In genomic region chr5:5883562-5883961, GRCh38 we compare ENCODE assay signal across 27 cellular contexts.
DNase-seq lines count a peak whose midpoint lies in the region; ATAC-seq, FAIRE-seq and TF ChIP-seq lines count a peak whose summit lies in the region.
"Had no signal": no experiment of that assay in that cellular context is flagged by ENCODE, and none has a peak within 500 bp of the region (broad histone marks: within the 10 kb centered on the region; RNA-seq: fewer than 3 reads in every experiment).

No MANE protein-coding gene starts in this region.

- intact Hi-C loops in PC-3 (cut with micrococcal nuclease) (no loop called here), Right ventricle myocardium superior (cut with DNase I) (loop anchor here (5.0 to 10.0 kb wide), 2 partner anchors 386 to 691 kb away; no protein-coding TSS in a partner anchor)

- no peak overlapping the region for H3K4me3 ChIP-seq in PC-3 (ENCODE audit: low read length)
- H3K4me3 ChIP-seq in SJSA1 = no peak overlapping the region
- no peak overlapping the region for H3K4me3 ChIP-seq in neural progenitor cell
- H3K4me3 ChIP-seq: BLaER1, GM12878 had no signal

- H3K4me2 ChIP-seq in PC-3 (ENCODE audit: low read length) = no peak overlapping the region
- no peak overlapping the region for H3K4me2 ChIP-seq in neural progenitor cell
- H3K4me2 ChIP-seq: BLaER1 had no signal

- TF ChIP-seq CTCF in PC-3 (conservative IDR thresholded peaks at IDR 0.05; ENCODE audit: low read depth, low read length) (no peak), neural progenitor cell (IDR thresholded peaks at IDR 0.05) (no peak)

- peaks cover 8% of the 10 kb centered on the region for H3K27me3 Mint-ChIP-seq in neural progenitor cell (ENCODE audit: insufficient read depth, low read depth)
- H3K27me3 Mint-ChIP-seq: CD4-positive, CD25-positive, alpha-beta regulatory T cell had no signal

- no peak for ATAC-seq in PC-3
- no peak for ATAC-seq in Right ventricle myocardium superior (ENCODE audit: poor library complexity)
- ATAC-seq: GM12878 had no signal

- H3K4me1 Mint-ChIP-seq in neural progenitor cell = peaks cover 10% of the 10 kb centered on the region
- H3K4me1 Mint-ChIP-seq: CD14-positive monocyte; CD4-positive, alpha-beta memory T cell had no signal

- peaks cover 18% of the 10 kb centered on the region for H3K4me1 ChIP-seq in PC-3 (ENCODE audit: insufficient read depth, low read length)
- peaks cover 31% of the 10 kb centered on the region for H3K4me1 ChIP-seq in SJSA1 (replicated peaks)
- no peaks in the 10 kb centered on the region for H3K4me1 ChIP-seq in neural progenitor cell
- H3K4me1 ChIP-seq: BE2C had no signal

- no peaks in the 10 kb centered on the region for H3K36me3 ChIP-seq in PC-3 (ENCODE audit: low read depth, low read length)
- H3K36me3 ChIP-seq in SJSA1 = no peaks in the 10 kb centered on the region
- no peaks in the 10 kb centered on the region for H3K36me3 ChIP-seq in neural progenitor cell
- H3K36me3 ChIP-seq: BE2C, BLaER1 had no signal

- BruUV-seq in PC-3 (replicated peaks; lab: Mats Ljungman, UMichigan) = no TSS peak

- no peak overlapping the region for H3K27ac ChIP-seq in PC-3 (ENCODE audit: low read length)
- H3K27ac ChIP-seq in SJSA1 = no peak overlapping the region
- H3K27ac ChIP-seq in neural progenitor cell = no peak overlapping the region
- H3K27ac ChIP-seq: BLaER1 had no signal

- H3K9ac ChIP-seq in PC-3 (ENCODE audit: low read length) (no peak overlapping the region), neural progenitor cell (no peak overlapping the region)
- H3K9ac ChIP-seq: BLaER1 had no signal

- H4K20me1 ChIP-seq in PC-3 (ENCODE audit: low read length) (no peaks in the 10 kb centered on the region), neural progenitor cell (ENCODE audit: low read depth) (no peaks in the 10 kb centered on the region)
- H4K20me1 ChIP-seq: BLaER1 had no signal

- peak; percentile 59 for FAIRE-seq in urothelium cell line (lab: Jason Lieb, UNC)
- FAIRE-seq: A204.1, GM12878, GM12892, GM18507 had no signal

- H3K79me2 ChIP-seq in PC-3 (ENCODE audit: low read length) (no peaks in the 10 kb centered on the region), neural progenitor cell (ENCODE audit: low read depth) (no peaks in the 10 kb centered on the region)

- DNase-seq in PC-3 (no peak), SJSA1 (ENCODE audit: low read depth in 1 of 2, low spot score in 2 of 2) (peak; percentile 62 to 67), neural progenitor cell (ENCODE audit: low spot score) (peak; percentile 6), urothelium cell line (ENCODE audit: low spot score) (no peak), NCI-H345 treated with DMSO at 0.1 percent for 48 hours (lab: John Stamatoyannopoulos, UW; ENCODE audit: unreplicated experiment) (no peak), Right ventricle myocardium superior (no peak), HuH-7 (ENCODE audit: low spot score) (no peak)
- DNase-seq: 8988T; ACHN; BE2C; CD4-positive, alpha-beta memory T cell; CD4-positive, CD25-positive, alpha-beta regulatory T cell; CD8-positive, alpha-beta memory T cell; COR-L47; DMS 273 treated with DMSO at 0.1 percent for 48 hours; DMS153; DMS53; DMS79; DND-41; EL; GDM1 had no signal

- H3K9me3 ChIP-seq in PC-3 (ENCODE audit: low read length) (no peaks in the 10 kb centered on the region), SJSA1 (replicated peaks) (no peaks in the 10 kb centered on the region), neural progenitor cell (ENCODE audit: low read depth) (no peaks in the 10 kb centered on the region)
- H3K9me3 ChIP-seq: BE2C, BLaER1 had no signal

- H3K27me3 ChIP-seq in PC-3 (ENCODE audit: low read length) (peaks cover 13% of the 10 kb centered on the region), SJSA1 (replicated peaks) (no peaks in the 10 kb centered on the region), neural progenitor cell (peaks cover 17% of the 10 kb centered on the region)
- H3K27me3 ChIP-seq: BE2C, BLaER1 had no signal

- H3K9me3 Mint-ChIP-seq in neural progenitor cell = peaks cover 2% of the 10 kb centered on the region

- H3K9me2 ChIP-seq in PC-3 (replicated peaks; ENCODE audit: low read length) = no peaks in the 10 kb centered on the region

- H3K27ac Mint-ChIP-seq in neural progenitor cell = no peak overlapping the region
- H3K27ac Mint-ChIP-seq: CD14-positive monocyte; CD4-positive, alpha-beta memory T cell; CD4-positive, CD25-positive, alpha-beta regulatory T cell; CD8-positive, alpha-beta memory T cell had no signal

- H3K36me3 Mint-ChIP-seq in neural progenitor cell = no peaks in the 10 kb centered on the region
- H3K36me3 Mint-ChIP-seq: CD14-positive monocyte; CD4-positive, alpha-beta memory T cell; CD4-positive, CD25-positive, alpha-beta regulatory T cell; CD8-positive, alpha-beta memory T cell had no signal

- POLR2A ChIA-PET in PC-3 (lab: Charles Lee; ENCODE audit: unreplicated experiment) = no interaction called here

- 0 out of 2 replicates have a peak overlapping the region, but pooled peaks have one; percentile 2 for H2AFZ ChIP-seq in PC-3 (ENCODE audit: low read length)
- H2AFZ ChIP-seq in neural progenitor cell (replicated peaks) = no peak overlapping the region

- CTCF ChIA-PET in PC-3 (lab: Charles Lee) = no interaction called here

- H3F3A ChIP-seq in PC-3 (ENCODE audit: low read length, unreplicated experiment) = no peaks in the 10 kb centered on the region
- no peaks in the 10 kb centered on the region for H3F3A ChIP-seq in neural progenitor cell (ENCODE audit: low read depth)

- H3K4me3 Mint-ChIP-seq in neural progenitor cell = no peak overlapping the region
- H3K4me3 Mint-ChIP-seq: CD14-positive monocyte; CD4-positive, alpha-beta memory T cell; CD4-positive, CD25-positive, alpha-beta regulatory T cell; CD8-positive, alpha-beta memory T cell had no signal

Comparison
In these comparisons a context has a peak if more than half of its experiments do, and no peak if none do; other contexts are left out.
1. DNase-seq: peak in SJSA1 (2 of 2) and neural progenitor cell (single experiment); none in PC-3 (single experiment), urothelium cell line (single experiment), NCI-H345 treated with DMSO at 0.1 percent for 48 hours (single experiment), Right ventricle myocardium superior (single experiment) and HuH-7 (single experiment).